Comparison of ENCODE assay signal across 18 cellular contexts in the genomic region with DNA sequence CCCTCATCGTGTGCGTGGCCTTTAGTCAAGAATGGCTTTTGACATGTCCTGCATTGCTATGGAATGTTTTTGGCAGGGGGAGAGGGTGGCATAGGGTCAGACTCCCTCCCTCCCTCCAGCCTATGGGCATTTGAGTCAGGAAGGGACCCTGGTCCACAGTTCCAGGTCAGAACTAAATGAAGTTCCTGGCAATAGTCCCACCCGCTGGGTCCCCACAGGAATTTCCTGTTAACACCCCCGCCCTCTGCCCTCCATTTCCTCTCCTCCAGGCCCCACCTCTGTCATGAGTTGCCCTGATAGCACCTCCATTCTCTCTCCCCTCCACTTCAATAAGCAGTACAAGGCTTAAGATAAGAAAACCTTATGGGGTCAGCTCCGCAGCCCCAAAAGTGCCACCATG. TPM values are rescaled to one million over a fixed set of nuclear protein-coding genes. Genes with fewer than 3 reads are reported as not detected.
"Had no signal": no experiment of that assay in that cellular context is flagged by ENCODE, and none has a peak within 500 bp of the region (broad histone marks: within the 10 kb centered on the region; RNA-seq: fewer than 3 reads in every experiment).

No MANE protein-coding gene starts in this region.

- H3K4me1 ChIP-seq: parathyroid adenoma had no signal

- ATAC-seq: activated T-cell treated with anti-CD3 and anti-CD28 coated beads, Interleukin-2, amount 50 U/mL, for 4 hours; left ventricle myocardium superior; stimulated activated memory B cell treated with anti-CD40 and anti-IgM and Interleukin-4, amounts not matched to agents 10 μg/mL and 1 μg/mL and 100 μg/mL, for 72 hours; T-cell had no signal

- H3K4me3 ChIP-seq: cardiac muscle cell, esophagus squamous epithelium, SK-N-MC, thyroid gland had no signal

- H3K27ac Mint-ChIP-seq: activated CD4-positive, alpha-beta memory T cell treated with anti-CD3 and anti-CD28 coated beads, Interleukin-2, amount 10 ng/mL, durations not matched to agents 7 days and 5 days; mesothelial cell of epicardium; stimulated activated memory B cell treated with anti-CD40 and anti-IgM and Interleukin-4, amounts not matched to agents 10 μg/mL and 1 μg/mL and 100 μg/mL, for 72 hours; T-cell had no signal

- H3K36me3 Mint-ChIP-seq: mesothelial cell of epicardium; stimulated activated memory B cell treated with anti-CD40 and anti-IgM and Interleukin-4, amounts not matched to agents 10 μg/mL and 1 μg/mL and 100 μg/mL, for 72 hours; T-cell had no signal

- H3K79me2 ChIP-seq: parathyroid adenoma had no signal

- DNase-seq: activated CD4-positive, alpha-beta memory T cell treated with anti-CD3 and anti-CD28 coated beads, Interleukin-2, amount 10 ng/mL, durations not matched to agents 7 days and 5 days; activated CD4-positive, alpha-beta T cell treated with anti-CD3 and anti-CD28 coated beads for 4 hours; activated effector memory CD4-positive, alpha-beta T cell treated with Interleukin-2 at 50 U/mL for 16 hours; activated naive CD4-positive, alpha-beta T cell treated with anti-CD3 and anti-CD28 coated beads, Interleukin-2, amount 50 U/mL, for 16 hours; activated T-cell treated with anti-CD3 and anti-CD28 coated beads, Interleukin-2, amount 50 U/mL, for 4 hours; esophagus squamous epithelium; hypothalamus; left ventricle myocardium superior; stimulated activated CD4-positive, alpha-beta T cell treated with anti-CD3 and anti-CD28 coated beads, Interleukin-2, amount 100 ng/mL, for 48 hours; T-cell; T-helper 9 cell; thyroid gland; WERI-Rb-1 had no signal

- H3K27me3 ChIP-seq: cardiac muscle cell, esophagus squamous epithelium, thyroid gland had no signal

- H3K27me3 Mint-ChIP-seq: stimulated activated memory B cell treated with anti-CD40 and anti-IgM and Interleukin-4, amounts not matched to agents 10 μg/mL and 1 μg/mL and 100 μg/mL, for 72 hours had no signal

- H3K4me3 Mint-ChIP-seq: activated CD4-positive, alpha-beta memory T cell treated with anti-CD3 and anti-CD28 coated beads, Interleukin-2, amount 10 ng/mL, durations not matched to agents 7 days and 5 days; activated T-cell treated with anti-CD3 and anti-CD28 coated beads, Interleukin-2, amount 50 U/mL, for 4 hours; mesothelial cell of epicardium; stimulated activated memory B cell treated with anti-CD40 and anti-IgM and Interleukin-4, amounts not matched to agents 10 μg/mL and 1 μg/mL and 100 μg/mL, for 72 hours; T-cell had no signal

- H3K36me3 ChIP-seq: cardiac muscle cell, esophagus squamous epithelium, thyroid gland, WERI-Rb-1 had no signal

- H2AFZ ChIP-seq: parathyroid adenoma had no signal

- H3K27ac ChIP-seq: cardiac muscle cell, parathyroid adenoma, SK-N-MC, WERI-Rb-1 had no signal

- H3K9ac ChIP-seq: parathyroid adenoma had no signal

- H3K9me3 ChIP-seq: thyroid gland had no signal

RNA-seq across cellular contexts. Expression of gene LMO2, which starts 40.8 kb away (rescaled TPM):
- total RNA-seq: activated CD4-positive, alpha-beta memory T cell treated with anti-CD3 and anti-CD28 coated beads, Interleukin-2, amount 10 ng/mL, durations not matched to agents 7 days and 5 days had no signal
